In the genomic region with DNA sequence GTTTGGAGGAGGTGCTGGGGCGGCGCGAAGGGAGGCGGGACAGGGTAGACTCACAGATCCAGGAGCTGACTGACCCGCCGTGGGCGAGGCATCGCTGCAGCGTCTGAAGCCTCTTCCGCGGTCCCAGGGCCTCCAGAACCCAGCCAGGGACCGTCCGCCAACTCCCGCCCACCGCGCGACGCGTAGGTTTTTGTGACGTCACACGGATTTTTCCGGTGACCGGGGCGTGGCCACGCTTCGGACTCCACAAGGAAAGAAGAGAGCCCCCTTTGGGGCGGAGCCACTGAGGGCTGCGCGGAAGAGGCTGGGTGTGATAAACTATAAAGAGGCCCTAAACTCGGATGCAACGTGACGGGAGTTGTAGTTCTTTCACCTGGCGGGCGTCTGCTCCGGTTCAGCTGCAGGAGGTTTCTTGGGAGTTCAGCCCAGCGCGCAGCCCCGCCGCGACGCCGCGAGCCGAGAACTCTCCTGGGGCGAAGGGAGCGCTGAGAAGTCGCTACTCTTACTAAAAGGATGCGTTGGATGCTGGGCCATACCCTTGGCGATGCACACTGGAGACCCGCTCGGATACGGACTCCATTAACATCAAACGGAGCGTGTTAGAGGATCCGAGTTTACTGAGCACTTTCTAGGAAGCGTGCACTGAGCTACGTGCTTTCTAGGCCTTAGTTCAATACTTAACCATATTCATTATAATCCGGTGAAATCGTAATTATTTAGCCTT, we compare ENCODE assay signal across 8 cellular contexts. TPM values are rescaled to one million over a fixed set of nuclear protein-coding genes. Genes with fewer than 3 reads are reported as not detected.
A peak's percentile ranks its signal among the peaks of the same experiment; 100 is the strongest.
DNase-seq lines count a peak whose midpoint lies in the region; ATAC-seq lines count a peak whose summit lies in the region.

A gene (minus strand): TSS at position 105 of the 724 bp plus-strand sequence. CDS start 13 bp downstream, at position 92.

- H3K27me3 Mint-ChIP-seq in CD8-positive, alpha-beta memory T cell = no peaks in the 10 kb centered on the region

- POLR2A ChIA-PET in CD8-positive, alpha-beta memory T cell (lab: Charles Lee) = interaction anchor here (0.5 to 3.5 kb wide), 18 partner anchors 9 to 378 kb away, joined by 3 to 28 read pairs (median 4); a partner anchor contains a TSS

- peak within 1 kb of the TSS; percentile 98 for H3K27ac ChIP-seq in CD8-positive, alpha-beta memory T cell (ENCODE audit: low read depth, low read length)
- peak within 1 kb of the TSS; percentile 91 for H3K27ac ChIP-seq in effector memory CD4-positive, alpha-beta T cell (ENCODE audit: insufficient read depth, low read length, poor library complexity, severe bottlenecking)

- peaks cover 32% of the 10 kb centered on the region for H3K4me1 ChIP-seq in CD8-positive, alpha-beta memory T cell (ENCODE audit: insufficient read depth, low read length)
- H3K4me1 ChIP-seq in effector memory CD4-positive, alpha-beta T cell (ENCODE audit: control insufficient read depth, insufficient read depth, low read length, poor library complexity, severe bottlenecking) = peaks cover 15% of the 10 kb centered on the region

- H3K4me3 Mint-ChIP-seq in CD8-positive, alpha-beta memory T cell = peak within 1 kb of the TSS; percentile 95 to 100 (median 98)

- peaks cover 6 to 16% (median 14%) of the 10 kb centered on the region in 3 donors for H3K36me3 Mint-ChIP-seq in CD8-positive, alpha-beta memory T cell

- peaks cover 6 to 15% (median 10%) of the 10 kb centered on the region in 5 donors for H3K9me3 Mint-ChIP-seq in CD8-positive, alpha-beta memory T cell

- no peaks in the 10 kb centered on the region for H3K36me3 ChIP-seq in CD8-positive, alpha-beta memory T cell (ENCODE audit: insufficient read depth, low read length)
- H3K36me3 ChIP-seq in effector memory CD4-positive, alpha-beta T cell (ENCODE audit: control insufficient read depth, insufficient read depth, low read length) = no peaks in the 10 kb centered on the region

- CTCF ChIA-PET in CD8-positive, alpha-beta memory T cell (lab: Charles Lee) = interaction anchor here (1.0 to 3.2 kb wide), 8 partner anchors 27 to 232 kb away, joined by 3 to 11 read pairs (median 6); a partner anchor contains a TSS

- H3K9me3 ChIP-seq in CD8-positive, alpha-beta memory T cell (ENCODE audit: low read length) = no peaks in the 10 kb centered on the region
- no peaks in the 10 kb centered on the region for H3K9me3 ChIP-seq in effector memory CD4-positive, alpha-beta T cell (ENCODE audit: control insufficient read depth, low read length)

- peak; percentile 94 to 99 (median 98) for DNase-seq in CD8-positive, alpha-beta memory T cell
- DNase-seq in HPDE6-E6E7 (ENCODE audit: extremely low spot score) = peak; percentile 96
- DNase-seq in NK-92 (lab: John Stamatoyannopoulos, UW; ENCODE audit: unreplicated experiment) = peak; percentile 66
- DNase-seq in activated CD8-positive, alpha-beta memory T cell treated with anti-CD3 and anti-CD28 coated beads for 4 hours (ENCODE audit: low read depth in 2 of 2) = peak; percentile 97 to 99
- peak; percentile 97 to 99 (median 98) for DNase-seq in effector memory CD4-positive, alpha-beta T cell
- DNase-seq in lung microvascular endothelial cell (ENCODE audit: low read depth in 2 of 2) = peak; percentile 100
- peak; percentile 90 to 99 (median 97) for DNase-seq in stimulated activated CD4-positive, alpha-beta T cell treated with anti-CD3 and anti-CD28 coated beads, TNF-alpha, amount 100 ng/mL, for 4 hours (ENCODE audit: low read depth in 3 of 3)

- H3K4me3 ChIP-seq in CD8-positive, alpha-beta memory T cell (ENCODE audit: low read length) = peak within 1 kb of the TSS; percentile 92
- H3K4me3 ChIP-seq in effector memory CD4-positive, alpha-beta T cell (ENCODE audit: insufficient read depth, low read depth, low read length, poor library complexity, severe bottlenecking) = peak within 1 kb of the TSS; percentile 82

- peaks cover 63 to 80% (median 79%) of the 10 kb centered on the region in 3 donors for H3K4me1 Mint-ChIP-seq in CD8-positive, alpha-beta memory T cell

- H3K27me3 ChIP-seq in CD8-positive, alpha-beta memory T cell (ENCODE audit: insufficient read depth, low read length, poor library complexity, severe bottlenecking) = no peaks in the 10 kb centered on the region
- no peaks in the 10 kb centered on the region for H3K27me3 ChIP-seq in effector memory CD4-positive, alpha-beta T cell (replicated peaks; ENCODE audit: control insufficient read depth, insufficient read depth, low read length, poor library complexity, severe bottlenecking)

- peak; percentile 93 for ATAC-seq in GM19467 (IDR thresholded peaks at IDR 0.05; ENCODE audit: unreplicated experiment)

- peak within 1 kb of the TSS; percentile 92 to 99 (median 98) for H3K27ac Mint-ChIP-seq in CD8-positive, alpha-beta memory T cell

RNA-seq across cellular contexts. Expression of the gene that starts here (rescaled TPM):
- 1 to 10 TPM; 2.6 to 3.8 TPM for total RNA-seq in CD8-positive, alpha-beta memory T cell
- 10.9 TPM for polyA plus RNA-seq in CD8-positive, alpha-beta memory T cell
- total RNA-seq in lung microvascular endothelial cell = 7.8 and 15.1 TPM in 2 replicates

Comparison
In these comparisons a context has a peak if more than half of its experiments do, and no peak if none do; other contexts are left out.
1. Peak in every context shown above with its lines: DNase-seq, ATAC-seq, H3K4me3 ChIP-seq and H3K27ac ChIP-seq.